Comparison of ENCODE assay signal across 32 cellular contexts in genomic region chr7:104388222-104388621, GRCh38. TPM values are rescaled to one million over a fixed set of nuclear protein-coding genes. Genes with fewer than 3 reads are reported as not detected.
"Had no signal": no experiment of that assay in that cellular context is flagged by ENCODE, and none has a peak within 500 bp of the region (broad histone marks: within the 10 kb centered on the region; RNA-seq: fewer than 3 reads in every experiment).

No MANE protein-coding gene starts in this region.

- H3K36me3 Mint-ChIP-seq: T-cell had no signal

- ATAC-seq: Panc1, Right ventricle myocardium inferior, SK-N-SH treated with all-trans-retinoic acid at 6 μM for 48 hours, T-cell had no signal

- H3K4me1 Mint-ChIP-seq: T-cell had no signal

- H3K4me3 Mint-ChIP-seq: T-cell had no signal

- H3K27ac Mint-ChIP-seq: T-cell had no signal

- DNase-seq: Karpas-422, MM.1S, MV-4-11, NCI-H1092, NCI-H1105, NCI-H1417 treated with DMSO at 0.1 percent for 48 hours, NCI-H1436 treated with DMSO at 0.1 percent for 48 hours, NCI-H1694 treated with DMSO at 0.1 percent for 48 hours, NCI-H187 treated with DMSO at 0.1 percent for 48 hours, NCI-H2029, NCI-H2081, NCI-H2107, NCI-H2171, NCI-H226, NCI-H446 treated with DMSO at 0.1 percent for 48 hours, NCI-H510A, NCI-H524, NCI-H526, NCI-H69, NCI-H774, PC-9, SHP77, SIG-M5, SJCRH30, T-cell had no signal

RNA-seq across cellular contexts. Expression of gene LHFPL3, which starts 59.8 kb away (rescaled TPM):
- total RNA-seq: LHCN-M2, MCF 10A, OCI-LY7, PC-9, Right ventricle myocardium inferior, RPMI7951, T-cell had no signal
